8 cellular contexts compared by ENCODE assay signal in genomic region chr1:16167331-16168143, GRCh38. TPM values are rescaled to one million over a fixed set of nuclear protein-coding genes. Genes with fewer than 3 reads are reported as not detected.
DNase-seq lines count a peak whose midpoint lies in the region; FAIRE-seq and TF ChIP-seq lines count a peak whose summit lies in the region.

No MANE protein-coding gene starts in this region.

- CTCF ChIA-PET in GM10248 (lab: Yijun Ruan, JAX), result no interaction called here

- no peak for FAIRE-seq in H54 (lab: Jason Lieb, UNC)

- no peaks in the 10 kb centered on the region for H3K9me3 ChIP-seq in esophagus squamous epithelium
- no peaks in the 10 kb centered on the region for H3K9me3 ChIP-seq in parathyroid adenoma (ENCODE audit: control insufficient read depth, low read length)
- H3K9me3 ChIP-seq in uterus, result no peaks in the 10 kb centered on the region

- no peaks in the 10 kb centered on the region for H3K36me3 ChIP-seq in esophagus squamous epithelium
- no peaks in the 10 kb centered on the region for H3K36me3 ChIP-seq in parathyroid adenoma (ENCODE audit: control insufficient read depth, insufficient read depth, low read length)
- no peaks in the 10 kb centered on the region for H3K36me3 ChIP-seq in uterus

- intact Hi-C loops in esophagus squamous epithelium (cut with DNase I), result no loop called here
- intact Hi-C loops in uterus (cut with DNase I; ENCODE audit: low total_unique reads), result no loop called here

- H3K27me3 ChIP-seq in esophagus squamous epithelium (no peaks in the 10 kb centered on the region), parathyroid adenoma (ENCODE audit: control insufficient read depth, insufficient read depth, low read length) (no peaks in the 10 kb centered on the region), uterus (no peaks in the 10 kb centered on the region)

- H3K4me2 ChIP-seq in parathyroid adenoma (ENCODE audit: low read length), result peak overlapping the region; percentile 80

- peak; percentile 88 for DNase-seq in GM10248 (ENCODE audit: extremely low spot score)
- peak; percentile 87 for DNase-seq in NAMALWA (ENCODE audit: low spot score)
- DNase-seq in activated T-cell treated with anti-CD3 and anti-CD28 coated beads for 24 hours (ENCODE audit: low read depth), result peak; percentile 47
- no peak for DNase-seq in esophagus squamous epithelium (lab: John Stamatoyannopoulos, UW)
- DNase-seq in uterus, result peak in 1 of 2 donors; percentile 72
- no peak for DNase-seq in mesenteric fat pad (ENCODE audit: low spot score)
- DNase-seq in H54 (ENCODE audit: insufficient read length, low spot score), result no peak

- peak overlapping the region; percentile 73 for H2AFZ ChIP-seq in parathyroid adenoma

- no peaks in the 10 kb centered on the region for H3K79me2 ChIP-seq in parathyroid adenoma

- POLR2A ChIA-PET in GM10248 (lab: Yijun Ruan, JAX), result no interaction called here

- 3 to 4% methylated on average over 21 to 23 of the region's 60 CpGs for WGBS in esophagus squamous epithelium, 2 donors

- TF ChIP-seq CTCF in GM10248 (IDR thresholded peaks at IDR 0.05; ENCODE audit: control extremely low read depth, extremely low read depth, low read depth, missing control alignments), result no peak
- no peak for TF ChIP-seq CTCF in esophagus squamous epithelium (IDR thresholded peaks at IDR 0.05)
- no peak for TF ChIP-seq CTCF in parathyroid adenoma (IDR thresholded peaks at IDR 0.05)
- TF ChIP-seq CTCF in uterus (IDR thresholded peaks at IDR 0.05), result no peak

- TF ChIP-seq POLR2A in esophagus squamous epithelium (IDR thresholded peaks at IDR 0.05), result no peak
- no peak for TF ChIP-seq POLR2A in uterus (IDR thresholded peaks at IDR 0.05)
- TF ChIP-seq POLR2A in H54 (IDR thresholded peaks at IDR 0.05; ENCODE audit: low read depth, low read length), result no peak

- H3K27ac ChIP-seq in esophagus squamous epithelium (peak overlapping the region; percentile 61 to 81 (median 74)), parathyroid adenoma (no peak overlapping the region), uterus (peak overlapping the region; percentile 37 to 81)

- H3K4me1 ChIP-seq in esophagus squamous epithelium, result peaks cover 26 to 66% (median 30%) of the 10 kb centered on the region in 3 donors
- no peaks in the 10 kb centered on the region for H3K4me1 ChIP-seq in parathyroid adenoma
- H3K4me1 ChIP-seq in uterus, result peaks cover 0 to 4% of the 10 kb centered on the region in 2 donors

- no peak overlapping the region for H3K9ac ChIP-seq in parathyroid adenoma

- H3K4me3 ChIP-seq in esophagus squamous epithelium, result peak overlapping the region; percentile 33 to 75 (median 62)
- peak overlapping the region; percentile 59 for H3K4me3 ChIP-seq in parathyroid adenoma (ENCODE audit: low read depth, low read length)
- H3K4me3 ChIP-seq in uterus, result peak overlapping the region; percentile 47 to 50

RNA-seq across cellular contexts. Expression of gene EPHA2, which starts 11.7 kb away (rescaled TPM):
- total RNA-seq in esophagus squamous epithelium, result 100 to 1,000 TPM in 3 of 4 donors, 10 to 100 TPM in 1; 87.5 to 225 (median 137) TPM
- 10 to 100 TPM in 2 of 4 donors, 1 to 10 TPM in 2; 2.4 to 32.9 (median 16.3) TPM for total RNA-seq in uterus
- total RNA-seq in mesenteric fat pad, result 17.6 TPM

RNA-seq across cellular contexts. Expression of gene ARHGEF19, which starts 44.9 kb away (rescaled TPM):
- total RNA-seq in esophagus squamous epithelium (10 to 100 TPM; 15.8 to 27.1 (median 20.6) TPM), uterus (10 to 100 TPM in 2 of 4 donors, 1 to 10 TPM in 2; 3.6 to 26.8 (median 12.2) TPM), mesenteric fat pad (6.7 TPM)

Comparison
In these comparisons a context has a peak if more than half of its experiments do, and no peak if none do; other contexts are left out.
1. DNase-seq: peak in GM10248 (single experiment), NAMALWA (single experiment) and activated T-cell treated with anti-CD3 and anti-CD28 coated beads for 24 hours (single experiment); none in esophagus squamous epithelium (single experiment), mesenteric fat pad (single experiment) and H54 (single experiment).
2. Peak in every context shown above with its lines, with median percentiles within 50 percentile points of each other: H3K4me3 ChIP-seq.